In genomic region chr16:62755938-62756337, GRCh38 we compare ENCODE assay signal across 11 cellular contexts.
"Had no signal": no experiment of that assay in that cellular context is flagged by ENCODE, and none has a peak within 500 bp of the region (broad histone marks: within the 10 kb centered on the region; RNA-seq: fewer than 3 reads in every experiment).

No MANE protein-coding gene starts in this region.

- H3K9me3 ChIP-seq: adrenal gland, stomach, thoracic aorta had no signal

- H3K27me3 ChIP-seq: adrenal gland, heart right ventricle, stomach had no signal

- H3K4me1 ChIP-seq: adrenal gland, heart right ventricle, stomach had no signal

- H3K36me3 ChIP-seq: adrenal gland, heart right ventricle, stomach, thoracic aorta had no signal

- H3K4me3 ChIP-seq: adrenal gland, coronary artery, heart right ventricle, stomach, thoracic aorta had no signal

- DNase-seq: activated CD4-positive, alpha-beta T cell treated with anti-CD3 and anti-CD28 coated beads, Interleukin-2, amount 50 U/mL, for 1 hour; activated naive CD4-positive, alpha-beta T cell treated with anti-CD3 and anti-CD28 coated beads, Interleukin-2, amount 50 U/mL, for 16 hours; activated T-cell treated with anti-CD3 and anti-CD28 coated beads for 4 hours; adrenal gland; central memory CD4-positive, alpha-beta T cell; effector CD8-positive, alpha-beta T cell; heart right ventricle; stimulated activated CD4-positive, alpha-beta T cell treated with anti-CD3 and anti-CD28 coated beads, Interleukin-2, amount 100 ng/mL, for 24 hours; stomach had no signal

- H3K27ac ChIP-seq: adrenal gland, coronary artery, heart right ventricle, stomach, thoracic aorta had no signal
